Comparison of ENCODE assay signal across 8 cellular contexts in genomic region chr10:5814110-5815107, GRCh38. TPM values are rescaled to one million over a fixed set of nuclear protein-coding genes. Genes with fewer than 3 reads are reported as not detected.
A peak's percentile ranks its signal among the peaks of the same experiment; 100 is the strongest.
DNase-seq lines count a peak whose midpoint lies in the region; ATAC-seq and TF ChIP-seq lines count a peak whose summit lies in the region.

No MANE protein-coding gene starts in this region.

- peaks cover 7% of the 10 kb centered on the region for H3K27me3 Mint-ChIP-seq in endothelial cell (ENCODE audit: unreplicated experiment)

- H3K36me3 ChIP-seq in cardiac muscle cell (no peaks in the 10 kb centered on the region), Peyer's patch (no peaks in the 10 kb centered on the region), osteoblast (ENCODE audit: insufficient read depth, low read length) (no peaks in the 10 kb centered on the region)

- peak overlapping the region; percentile 96 for H3K27ac ChIP-seq in cardiac muscle cell
- H3K27ac ChIP-seq in Peyer's patch = peak overlapping the region; percentile 97 to 99 (median 98)
- peak overlapping the region; percentile 88 for H3K27ac ChIP-seq in osteoblast (ENCODE audit: low read depth, low read length)

- TF ChIP-seq CTCF in cardiac muscle cell (IDR thresholded peaks at IDR 0.05; ENCODE audit: low read depth, low read length) = no peak
- no peak for TF ChIP-seq CTCF in Peyer's patch (IDR thresholded peaks at IDR 0.05)
- no peak for TF ChIP-seq CTCF in endothelial cell (IDR thresholded peaks at IDR 0.05; ENCODE audit: unreplicated experiment)
- no peak for TF ChIP-seq CTCF in osteoblast (IDR thresholded peaks at IDR 0.05; ENCODE audit: extremely low read depth, low read depth, low read length)
- TF ChIP-seq CTCF in GM10248 (IDR thresholded peaks at IDR 0.05; ENCODE audit: control extremely low read depth, extremely low read depth, low read depth, missing control alignments) = no peak

- H3K4me1 Mint-ChIP-seq in endothelial cell (ENCODE audit: unreplicated experiment) = peaks cover 30% of the 10 kb centered on the region

- ATAC-seq in left ventricle myocardium superior (no peak), HG03565 (IDR thresholded peaks at IDR 0.05; ENCODE audit: unreplicated experiment) (no peak)

- H4K20me1 ChIP-seq in osteoblast (ENCODE audit: insufficient read depth, low read length) = peaks cover 32% of the 10 kb centered on the region

- no peaks in the 10 kb centered on the region for H3K27me3 ChIP-seq in cardiac muscle cell
- no peaks in the 10 kb centered on the region for H3K27me3 ChIP-seq in Peyer's patch
- no peaks in the 10 kb centered on the region for H3K27me3 ChIP-seq in osteoblast (ENCODE audit: insufficient read depth, low read length)

- peak overlapping the region; percentile 77 for H3K27ac Mint-ChIP-seq in endothelial cell (ENCODE audit: unreplicated experiment)

- H3K4me2 ChIP-seq in osteoblast (ENCODE audit: insufficient read depth, low read length) = peak overlapping the region; percentile 95

- peaks cover 4% of the 10 kb centered on the region for H3K36me3 Mint-ChIP-seq in endothelial cell (ENCODE audit: low read depth, unreplicated experiment)

- no peak for TF ChIP-seq POLR2A in Peyer's patch (IDR thresholded peaks at IDR 0.05)

- intact Hi-C loops in left ventricle myocardium superior (cut with micrococcal nuclease) = no loop called here

- CTCF ChIA-PET in GM10248 (lab: Yijun Ruan, JAX) = interaction anchor here (1.0 to 1.7 kb wide), 6 partner anchors 10 to 272 kb away, joined by 3 to 5 read pairs (median 3); no protein-coding TSS in a partner anchor

- H2AFZ ChIP-seq in osteoblast (ENCODE audit: low read length) = peak overlapping the region; percentile 91

- H3K9me3 ChIP-seq in cardiac muscle cell (ENCODE audit: low read depth) = no peaks in the 10 kb centered on the region
- H3K9me3 ChIP-seq in Peyer's patch = no peaks in the 10 kb centered on the region
- no peaks in the 10 kb centered on the region for H3K9me3 ChIP-seq in osteoblast (ENCODE audit: low read depth, low read length)

- H3K9me3 Mint-ChIP-seq in endothelial cell (ENCODE audit: unreplicated experiment) = no peaks in the 10 kb centered on the region

- H3K79me2 ChIP-seq in osteoblast (ENCODE audit: insufficient read depth, low read length) = peaks cover 46% of the 10 kb centered on the region

- H3K4me1 ChIP-seq in cardiac muscle cell (ENCODE audit: low read depth) (peaks cover 32% of the 10 kb centered on the region), Peyer's patch (peaks cover 0 to 36% (median 17%) of the 10 kb centered on the region in 4 donors), osteoblast (ENCODE audit: insufficient read depth, low read length) (peaks cover 31% of the 10 kb centered on the region)

- peak overlapping the region; percentile 87 for H3K4me3 Mint-ChIP-seq in endothelial cell (ENCODE audit: unreplicated experiment)

- POLR2A ChIA-PET in GM10248 (lab: Yijun Ruan, JAX) = interaction anchor here (1.1 to 1.8 kb wide), 6 partner anchors 9 to 48 kb away, joined by 3 to 12 read pairs (median 4); no protein-coding TSS in a partner anchor

- H3K4me3 ChIP-seq in cardiac muscle cell (peak overlapping the region; percentile 90), Peyer's patch (peak overlapping the region; percentile 79 to 96 (median 88)), osteoblast (ENCODE audit: insufficient read depth, low read length) (peak overlapping the region; percentile 98)

- DNase-seq in cardiac muscle cell (ENCODE audit: low read depth in 1 of 2, low spot score in 1 of 2) (peak in 1 of 2 donors; percentile 31), left ventricle myocardium superior (no peak), Peyer's patch (no peak), endothelial cell (ENCODE audit: low spot score) (no peak), osteoblast (ENCODE audit: insufficient read length, low spot score, missing footprints) (no peak), NCI-H2107 (lab: John Stamatoyannopoulos, UW) (no peak), GM10248 (ENCODE audit: extremely low spot score) (no peak)

RNA-seq across cellular contexts. Expression of gene GDI2, which starts 1.2 kb away (rescaled TPM):
- total RNA-seq in cardiac muscle cell (218 and 234 TPM in 2 replicates), left ventricle myocardium superior (107 TPM), Peyer's patch (100 to 1,000 TPM; 182 to 326 (median 260) TPM), endothelial cell (ENCODE audit: unreplicated experiment) (320 TPM), osteoblast (684 and 730 TPM in 2 replicates)
- 182 and 230 TPM in 2 replicates for polyA plus RNA-seq in cardiac muscle cell
